Comparison of ENCODE assay signal across 14 cellular contexts in genomic region chr11:133967599-133968238, GRCh38. TPM values are rescaled to one million over a fixed set of nuclear protein-coding genes. Genes with fewer than 3 reads are reported as not detected.
A peak's percentile ranks its signal among the peaks of the same experiment; 100 is the strongest.
DNase-seq lines count a peak whose midpoint lies in the region; ATAC-seq, FAIRE-seq and TF ChIP-seq lines count a peak whose summit lies in the region.
"Had no signal": no experiment of that assay in that cellular context is flagged by ENCODE, and none has a peak within 500 bp of the region (broad histone marks: within the 10 kb centered on the region; RNA-seq: fewer than 3 reads in every experiment).

No MANE protein-coding gene starts in this region.

- WGBS in psoas muscle, 3 donors = 72% methylated on average over 28 of the region's 28 CpGs

- no peaks in the 10 kb centered on the region for H4K20me1 ChIP-seq in astrocyte (ENCODE audit: insufficient read depth, low read length)

- DNase-seq in DMS53 treated with DMSO at 0.1 percent for 48 hours (lab: John Stamatoyannopoulos, UW; ENCODE audit: unreplicated experiment) (peak; percentile 53), astrocyte (ENCODE audit: low read depth) (no peak), psoas muscle (no peak), Calu3 (no peak), NCI-H1436 (lab: John Stamatoyannopoulos, UW) (no peak)
- no peak for DNase-seq in NK-92 treated with Interleukin-12 subunit alpha and Interleukin-12 subunit beta, amount 100 ng/mL, for 24 hours (lab: John Stamatoyannopoulos, UW)
- DNase-seq: NCI-H446, OCI-M1 had no signal

- no peak overlapping the region for H3K4me3 Mint-ChIP-seq in astrocyte (ENCODE audit: unreplicated experiment)
- H3K4me3 Mint-ChIP-seq in Calu3 (ENCODE audit: low read depth, unreplicated experiment) = no peak overlapping the region
- H3K4me3 Mint-ChIP-seq: endodermal cell, nephron had no signal

- H3K4me1 ChIP-seq in astrocyte (ENCODE audit: insufficient read depth, low read length) (no peaks in the 10 kb centered on the region), psoas muscle (peaks cover 4% of the 10 kb centered on the region)

- H3K9me3 Mint-ChIP-seq in astrocyte (ENCODE audit: unreplicated experiment) (no peaks in the 10 kb centered on the region), Calu3 (ENCODE audit: low read depth, unreplicated experiment) (no peaks in the 10 kb centered on the region)
- H3K9me3 Mint-ChIP-seq: endodermal cell had no signal

- no peaks in the 10 kb centered on the region for H3K79me2 ChIP-seq in astrocyte (ENCODE audit: insufficient read depth, low read length)

- H3K27ac ChIP-seq in KOPT-K1 (ENCODE audit: low read depth, low read length, poor library complexity, severe bottlenecking) (peak overlapping the region; percentile 59), astrocyte (ENCODE audit: low read depth, low read length) (no peak overlapping the region), psoas muscle (no peak overlapping the region)
- H3K27ac ChIP-seq: skin epidermis had no signal

- no peak for FAIRE-seq in astrocyte (lab: Jason Lieb, UNC)

- H3K4me3 ChIP-seq in astrocyte (ENCODE audit: insufficient read depth, low read depth, low read length) = no peak overlapping the region
- H3K4me3 ChIP-seq in psoas muscle = peak overlapping the region; percentile 27

- H3K36me3 ChIP-seq in KOPT-K1 (ENCODE audit: insufficient read depth, low read length) (no peaks in the 10 kb centered on the region), astrocyte (ENCODE audit: insufficient read depth, low read length) (no peaks in the 10 kb centered on the region), psoas muscle (ENCODE audit: insufficient read depth in 1 of 2, low read depth in 1 of 2) (no peaks in the 10 kb centered on the region)
- H3K36me3 ChIP-seq: gastroesophageal sphincter had no signal

- CTCF ChIA-PET in Calu3 (lab: Charles Lee) = no interaction called here

- H3K4me1 Mint-ChIP-seq in astrocyte (ENCODE audit: low read depth, unreplicated experiment) (peaks cover 3% of the 10 kb centered on the region), Calu3 (ENCODE audit: low read depth, unreplicated experiment) (peaks cover 8% of the 10 kb centered on the region)
- H3K4me1 Mint-ChIP-seq: endodermal cell had no signal

- H3K27ac Mint-ChIP-seq in astrocyte (ENCODE audit: unreplicated experiment) = no peak overlapping the region
- no peak overlapping the region for H3K27ac Mint-ChIP-seq in Calu3 (ENCODE audit: unreplicated experiment)
- H3K27ac Mint-ChIP-seq: endodermal cell, nephron had no signal

- H2AFZ ChIP-seq in astrocyte (ENCODE audit: low read depth, low read length) = peak overlapping the region; percentile 34

- ATAC-seq in psoas muscle = peak in 1 of 4 donors; percentile 16
- ATAC-seq in HG03025 (IDR thresholded peaks at IDR 0.05; ENCODE audit: low FRiP score, unreplicated experiment) = no peak
- ATAC-seq: gastroesophageal sphincter had no signal

- H3K9ac ChIP-seq in astrocyte (ENCODE audit: low read length) = no peak overlapping the region

- H3K27me3 Mint-ChIP-seq in astrocyte (ENCODE audit: low read depth, unreplicated experiment) (peaks cover 73% of the 10 kb centered on the region), Calu3 (ENCODE audit: unreplicated experiment) (peaks cover 63% of the 10 kb centered on the region)

- no peak overlapping the region for H3K4me2 ChIP-seq in astrocyte (ENCODE audit: low read length)

- TF ChIP-seq CTCF in astrocyte (IDR thresholded peaks at IDR 0.05; ENCODE audit: insufficient read depth, low read depth, low read length) (no peak), psoas muscle (IDR thresholded peaks at IDR 0.05) (no peak), Calu3 (IDR thresholded peaks at IDR 0.05; ENCODE audit: unreplicated experiment) (no peak)

- H3K9me3 ChIP-seq in KOPT-K1 (ENCODE audit: insufficient read depth, low read length, poor library complexity, severe bottlenecking) (no peaks in the 10 kb centered on the region), astrocyte (ENCODE audit: insufficient read depth, low read depth, low read length) (no peaks in the 10 kb centered on the region), psoas muscle (no peaks in the 10 kb centered on the region)
- H3K9me3 ChIP-seq: gastroesophageal sphincter had no signal

- H3K27me3 ChIP-seq in astrocyte (ENCODE audit: insufficient read depth, low read length) = no peaks in the 10 kb centered on the region
- no peaks in the 10 kb centered on the region for H3K27me3 ChIP-seq in psoas muscle (ENCODE audit: insufficient read depth in 3 of 3, low read length in 2 of 3)
- H3K27me3 ChIP-seq: gastroesophageal sphincter had no signal

- intact Hi-C loops in psoas muscle (cut with DNase I) = loop anchor here (2.0 to 5.0 kb wide), 2 partner anchors 75 to 79 kb away; no protein-coding TSS in a partner anchor
- intact Hi-C loops in Calu3 (cut with micrococcal nuclease; ENCODE audit: unreplicated experiment) = no loop called here

- H3K36me3 Mint-ChIP-seq in astrocyte (ENCODE audit: low read depth, unreplicated experiment) (peaks cover 1% of the 10 kb centered on the region), Calu3 (ENCODE audit: insufficient read depth, unreplicated experiment) (no peaks in the 10 kb centered on the region)

- no TSS peak for BruUV-seq in Calu3 (replicated peaks; lab: Mats Ljungman, UMichigan)

RNA-seq across cellular contexts. Expression of gene IGSF9B, which starts 11.0 kb away (rescaled TPM):
- total RNA-seq in astrocyte = 13.1 and 16.7 TPM in 2 replicates
- 1 to 10 TPM in 2 of 4 donors, under 1 TPM in 2; 0.84 to 3.4 (median 1.0) TPM for total RNA-seq in psoas muscle
- 1 to 10 TPM in 1 of 3 donors, under 1 TPM in 2; 0.56 to 1.5 (median 0.65) TPM for polyA plus RNA-seq in psoas muscle
- 10.2 and 13.2 TPM in 2 replicates for total RNA-seq in Calu3 (2022)
